13 cellular contexts compared by ENCODE assay signal in the genomic region with DNA sequence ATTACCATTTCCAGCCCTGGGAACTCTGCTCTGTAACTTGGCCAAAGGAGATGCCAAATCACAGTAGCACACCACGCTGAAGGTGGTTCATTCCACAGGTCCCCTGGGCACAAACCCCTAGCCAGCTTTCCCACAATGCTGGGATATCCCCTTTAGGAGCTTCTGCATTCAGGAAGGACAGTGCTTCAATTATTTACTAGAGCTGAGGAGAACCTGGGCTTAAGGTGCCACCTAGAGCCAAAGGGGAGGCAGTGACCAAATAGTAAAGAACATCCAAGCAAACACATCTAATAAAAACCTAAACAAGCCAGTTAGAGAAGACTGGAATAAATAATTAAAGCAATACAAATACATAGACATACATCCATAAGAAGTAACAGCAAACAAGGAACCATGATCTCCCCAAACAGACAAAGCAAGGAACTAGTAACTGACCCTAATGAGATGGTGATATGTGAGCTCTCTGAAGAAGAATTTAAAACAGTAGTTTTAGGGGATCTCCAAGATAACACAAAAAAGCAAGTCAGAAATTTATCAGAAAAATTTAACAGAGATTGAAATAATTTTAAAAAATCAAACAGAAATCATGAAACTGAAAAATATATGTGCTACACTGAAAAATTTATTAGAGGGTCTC. TPM values are rescaled to one million over a fixed set of nuclear protein-coding genes. Genes with fewer than 3 reads are reported as not detected.
DNase-seq lines count a peak whose midpoint lies in the region; ATAC-seq and TF ChIP-seq lines count a peak whose summit lies in the region.
"Had no signal": no experiment of that assay in that cellular context is flagged by ENCODE, and none has a peak within 500 bp of the region (broad histone marks: within the 10 kb centered on the region; RNA-seq: fewer than 3 reads in every experiment).

No MANE protein-coding gene starts in this region.

- no peaks in the 10 kb centered on the region for H3K36me3 Mint-ChIP-seq in WTC11
- H3K36me3 Mint-ChIP-seq: mesothelial cell of epicardium had no signal

- H3K27ac ChIP-seq in lower lobe of right lung = no peak overlapping the region

- intact Hi-C loops in lower lobe of right lung (cut with DNase I) = no loop called here

- no peaks in the 10 kb centered on the region for H3K9me3 Mint-ChIP-seq in WTC11

- H3K4me1 Mint-ChIP-seq in WTC11 = peaks cover 12% of the 10 kb centered on the region
- H3K4me1 Mint-ChIP-seq: mesothelial cell of epicardium had no signal

- POLR2A ChIA-PET in WTC11 (lab: Charles Lee) = interaction anchor here (0.7 to 0.8 kb wide), 2 partner anchors 11 to 507 kb away, joined by 3 to 4 read pairs; no protein-coding TSS in a partner anchor

- DNase-seq in NCI-H748 (lab: John Stamatoyannopoulos, UW; ENCODE audit: unreplicated experiment) (peak; percentile 18), NCI-H748 treated with DMSO at 0.1 percent for 48 hours (lab: John Stamatoyannopoulos, UW) (no peak), WTC11 (ENCODE audit: low spot score) (no peak), lower lobe of right lung (no peak), 8988T (no peak), SHP77 (lab: John Stamatoyannopoulos, UW) (no peak), NCI-H510A treated with DMSO at 0.1 percent for 48 hours (lab: John Stamatoyannopoulos, UW) (no peak)
- DNase-seq: activated CD8-positive, alpha-beta T cell treated with anti-CD3 and anti-CD28 coated beads, Interleukin-2, amount 10 ng/mL, durations not matched to agents 7 days and 5 days; AML-193; anterior cingulate cortex; foreskin melanocyte had no signal

- no peaks in the 10 kb centered on the region for H3K27me3 ChIP-seq in lower lobe of right lung (ENCODE audit: low read depth)

- no peak overlapping the region for H3K4me3 ChIP-seq in lower lobe of right lung

- TF ChIP-seq CTCF in WTC11 (IDR thresholded peaks at IDR 0.05) (no peak), lower lobe of right lung (IDR thresholded peaks at IDR 0.05) (peak; percentile 12)

- H3K27me3 Mint-ChIP-seq in WTC11 (ENCODE audit: low read depth) = peaks cover 3% of the 10 kb centered on the region; the same call in 1 of the 2 replicates

- ATAC-seq in HG02759 (IDR thresholded peaks at IDR 0.05; ENCODE audit: unreplicated experiment) (peak; percentile 54), WTC11 (peak; percentile 88), lower lobe of right lung (no peak)
- ATAC-seq: activated CD8-positive, alpha-beta T cell treated with anti-CD3 and anti-CD28 coated beads, Interleukin-2, amount 10 ng/mL, durations not matched to agents 7 days and 5 days had no signal

- H3K9me3 ChIP-seq in lower lobe of right lung = peaks cover 7% of the 10 kb centered on the region

- H3K27ac Mint-ChIP-seq in WTC11 = no peak overlapping the region
- H3K27ac Mint-ChIP-seq: activated CD8-positive, alpha-beta T cell treated with anti-CD3 and anti-CD28 coated beads, Interleukin-2, amount 10 ng/mL, durations not matched to agents 7 days and 5 days; mesothelial cell of epicardium had no signal

- no peak overlapping the region for H3K4me3 Mint-ChIP-seq in WTC11
- H3K4me3 Mint-ChIP-seq: activated CD8-positive, alpha-beta T cell treated with anti-CD3 and anti-CD28 coated beads, Interleukin-2, amount 10 ng/mL, durations not matched to agents 7 days and 5 days; mesothelial cell of epicardium had no signal

- no peaks in the 10 kb centered on the region for H3K4me1 ChIP-seq in lower lobe of right lung

- H3K36me3 ChIP-seq in lower lobe of right lung = no peaks in the 10 kb centered on the region

- CTCF ChIA-PET in WTC11 (lab: Charles Lee) = interaction anchor here (0.7 to 4.8 kb wide), 18 partner anchors 8 to 233 kb away, joined by 3 to 63 read pairs (median 4); a partner anchor contains a TSS

TF ChIP-seq in WTC11, 78 proteins besides CTCF, POLR2A, EP300 and RAD21:
- TF ChIP-seq, protein P1, sequence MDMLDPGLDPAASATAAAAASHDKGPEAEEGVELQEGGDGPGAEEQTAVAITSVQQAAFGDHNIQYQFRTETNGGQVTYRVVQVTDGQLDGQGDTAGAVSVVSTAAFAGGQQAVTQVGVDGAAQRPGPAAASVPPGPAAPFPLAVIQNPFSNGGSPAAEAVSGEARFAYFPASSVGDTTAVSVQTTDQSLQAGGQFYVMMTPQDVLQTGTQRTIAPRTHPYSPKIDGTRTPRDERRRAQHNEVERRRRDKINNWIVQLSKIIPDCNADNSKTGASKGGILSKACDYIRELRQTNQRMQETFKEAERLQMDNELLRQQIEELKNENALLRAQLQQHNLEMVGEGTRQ (CRISPR knock-in tag; IDR thresholded peaks at IDR 0.05) = no peak
- no peak for TF ChIP-seq ZNF416 (CRISPR knock-in tag; IDR thresholded peaks at IDR 0.05)
- TF ChIP-seq NR3C1 (CRISPR knock-in tag; conservative IDR thresholded peaks at IDR 0.05; ENCODE audit: low read depth) = no peak
- no peak for TF ChIP-seq ZNF138 (CRISPR knock-in tag; conservative IDR thresholded peaks at IDR 0.05)
- TF ChIP-seq JAZF1 (CRISPR knock-in tag; IDR thresholded peaks at IDR 0.05) = no peak

RNA-seq across cellular contexts. Expression of a gene that starts 14.6 kb away (rescaled TPM):
- total RNA-seq in WTC11 (2021) = 0.07 to 0.09 TPM in 2 of 3 replicates, not detected in the other
- not detected for total RNA-seq in lower lobe of right lung
- total RNA-seq: mesothelial cell of epicardium had no signal

Comparison
In these comparisons a context has a peak if more than half of its experiments do, and no peak if none do; other contexts are left out.
1. ATAC-seq: peak in HG02759 (single experiment) and WTC11 (single experiment); none in lower lobe of right lung (0 of 2).